In the genomic region with DNA sequence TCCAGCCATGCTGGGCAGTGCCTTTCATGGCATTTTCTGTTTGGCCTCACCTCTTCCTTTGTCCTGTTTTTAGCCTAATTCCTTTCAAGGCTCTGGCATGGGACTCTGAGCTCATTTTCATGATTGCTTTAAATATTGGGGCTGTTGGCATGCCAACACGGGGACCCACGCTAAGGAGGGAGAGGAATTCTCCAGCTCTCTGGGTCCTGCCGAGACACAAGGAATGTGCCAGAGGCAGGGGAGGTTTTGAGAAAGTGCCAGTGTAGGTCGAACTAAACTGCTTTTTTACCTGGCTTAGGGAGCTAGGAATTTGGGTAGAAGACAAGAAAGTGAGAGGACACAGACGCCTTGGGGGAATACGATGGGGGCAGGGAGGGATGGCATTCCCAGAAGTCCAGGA, we compare ENCODE assay signal across 25 cellular contexts. TPM values are rescaled to one million over a fixed set of nuclear protein-coding genes. Genes with fewer than 3 reads are reported as not detected.
DNase-seq lines count a peak whose midpoint lies in the region; ATAC-seq and TF ChIP-seq lines count a peak whose summit lies in the region.
"Had no signal": no experiment of that assay in that cellular context is flagged by ENCODE, and none has a peak within 500 bp of the region (broad histone marks: within the 10 kb centered on the region; RNA-seq: fewer than 3 reads in every experiment).

No MANE protein-coding gene starts in this region.

- H3K36me3 ChIP-seq in right atrium auricular region = no peaks in the 10 kb centered on the region
- H3K36me3 ChIP-seq in aorta (ENCODE audit: control insufficient read depth in 1 of 2, insufficient read depth in 2 of 2, low read length in 1 of 2) = no peaks in the 10 kb centered on the region
- H3K36me3 ChIP-seq: colonic mucosa, neural progenitor cell had no signal

- H3K4me1 ChIP-seq in right atrium auricular region = peaks cover 0 to 41% of the 10 kb centered on the region in 2 donors
- peaks cover 0 to 8% of the 10 kb centered on the region in 2 donors for H3K4me1 ChIP-seq in aorta (ENCODE audit: control insufficient read depth in 1 of 2, insufficient read depth in 2 of 2, low read length in 2 of 2)
- H3K4me1 ChIP-seq: colonic mucosa had no signal

- H3K9me3 Mint-ChIP-seq in nephron (no peaks in the 10 kb centered on the region), CD14-positive monocyte (peaks cover 0 to 1% (median 0%) of the 10 kb centered on the region in 7 donors)
- H3K9me3 Mint-ChIP-seq: activated T-cell treated with anti-CD3 and anti-CD28 coated beads, Interleukin-2, amount 50 U/mL, for 24 hours; effector memory CD8-positive, alpha-beta T cell; immature natural killer cell; neural progenitor cell; T-helper 2 cell treated with Interferon-gamma antibody and Interleukin-4, amounts not matched to agents 5 μg/mL and 100 μg/mL, for 36 hours had no signal

- ATAC-seq in left cardiac atrium = no peak
- ATAC-seq in aorta (ENCODE audit: low FRiP score) = peak; percentile 64
- ATAC-seq: CD8-positive, alpha-beta T cell; effector memory CD8-positive, alpha-beta T cell; GM23338; stimulated activated naive CD8-positive, alpha-beta T cell treated with anti-CD3 and anti-CD28 coated beads, Interleukin-15, Interleukin-2, amounts not matched to agents 100 U/mL and 50 U/mL, for 24 hours had no signal

- no peak overlapping the region for H3K4me3 ChIP-seq in right atrium auricular region
- H3K4me3 ChIP-seq in coronary artery = no peak overlapping the region
- no peak overlapping the region for H3K4me3 ChIP-seq in aorta (ENCODE audit: low read length in 2 of 2)
- H3K4me3 ChIP-seq: colonic mucosa, GM23338, neural progenitor cell had no signal

- H3K27me3 Mint-ChIP-seq in nephron (ENCODE audit: low read depth) (no peaks in the 10 kb centered on the region), CD14-positive monocyte (ENCODE audit: low read depth in 3 of 3) (peaks cover 2 to 6% (median 2%) of the 10 kb centered on the region in 3 donors)

- TF ChIP-seq CTCF in right atrium auricular region (IDR thresholded peaks at IDR 0.05) (no peak), coronary artery (IDR thresholded peaks at IDR 0.05) (no peak), nephron (IDR thresholded peaks at IDR 0.05; ENCODE audit: unreplicated experiment in 3 of 3) (no peak), CD14-positive monocyte (IDR thresholded peaks at IDR 0.05) (no peak)

- no peaks in the 10 kb centered on the region for H3K27me3 ChIP-seq in right atrium auricular region
- H3K27me3 ChIP-seq in aorta (ENCODE audit: control insufficient read depth in 1 of 2, insufficient read depth in 2 of 2, low read length in 1 of 2) = no peaks in the 10 kb centered on the region
- H3K27me3 ChIP-seq: colonic mucosa, foreskin keratinocyte, neural progenitor cell had no signal

- DNase-seq in right atrium auricular region (ENCODE audit: low spot score) (no peak), left cardiac atrium (no peak), coronary artery (ENCODE audit: low spot score) (no peak), aorta (no peak), CD14-positive monocyte (ENCODE audit: low spot score) (no peak), pons (ENCODE audit: low spot score) (no peak)
- no peak for DNase-seq in stimulated activated CD4-positive, alpha-beta T cell treated with anti-CD3 and anti-CD28 coated beads, Interleukin-4, amount 100 ng/mL, for 4 hours
- DNase-seq: activated CD4-positive, alpha-beta T cell treated with anti-CD3 and anti-CD28 coated beads for 48 hours; activated T-cell treated with anti-CD3 and anti-CD28 coated beads, Interleukin-2, amount 50 U/mL, for 24 hours; CD8-positive, alpha-beta T cell; colonic mucosa; effector memory CD8-positive, alpha-beta T cell; foreskin keratinocyte; hippocampal formation; immature natural killer cell; KG1; NCI-H1417 treated with DMSO at 0.1 percent for 48 hours; NCI-H2081; NCI-H345; RPMI8226; stimulated activated naive CD8-positive, alpha-beta T cell treated with anti-CD3 and anti-CD28 coated beads, Interleukin-15, Interleukin-2, amounts not matched to agents 100 U/mL and 50 U/mL, for 24 hours had no signal

- H3K4me1 Mint-ChIP-seq in nephron = peaks cover 62% of the 10 kb centered on the region
- H3K4me1 Mint-ChIP-seq in CD14-positive monocyte = peaks cover 14% of the 10 kb centered on the region

- intact Hi-C loops in left cardiac atrium (cut with DNase I) (no loop called here), aorta (cut with DNase I) (no loop called here), CD14-positive monocyte (cut with micrococcal nuclease) (no loop called here)

- H3K9me3 ChIP-seq in right atrium auricular region (no peaks in the 10 kb centered on the region), aorta (ENCODE audit: control insufficient read depth, low read length) (no peaks in the 10 kb centered on the region)
- H3K9me3 ChIP-seq: colonic mucosa had no signal

- H3K4me3 Mint-ChIP-seq in nephron (no peak overlapping the region), CD14-positive monocyte (no peak overlapping the region)
- H3K4me3 Mint-ChIP-seq: activated T-cell treated with anti-CD3 and anti-CD28 coated beads, Interleukin-2, amount 50 U/mL, for 24 hours; CD8-positive, alpha-beta T cell; effector memory CD8-positive, alpha-beta T cell; GM23338; immature natural killer cell; neural progenitor cell; T-helper 2 cell treated with Interferon-gamma antibody and Interleukin-4, amounts not matched to agents 5 μg/mL and 100 μg/mL, for 36 hours had no signal

- H3K36me3 Mint-ChIP-seq in nephron (ENCODE audit: low read depth) = no peaks in the 10 kb centered on the region
- H3K36me3 Mint-ChIP-seq in CD14-positive monocyte = no peaks in the 10 kb centered on the region
- H3K36me3 Mint-ChIP-seq: CD8-positive, alpha-beta T cell; neural progenitor cell had no signal

- H3K27ac Mint-ChIP-seq in nephron = peak overlapping the region; percentile 25 to 94 (median 27)
- peak overlapping the region in 1 of 7 donors; percentile 31 for H3K27ac Mint-ChIP-seq in CD14-positive monocyte
- H3K27ac Mint-ChIP-seq: activated T-cell treated with anti-CD3 and anti-CD28 coated beads, Interleukin-2, amount 50 U/mL, for 24 hours; CD8-positive, alpha-beta T cell; effector memory CD8-positive, alpha-beta T cell; GM23338; T-helper 2 cell treated with Interferon-gamma antibody and Interleukin-4, amounts not matched to agents 5 μg/mL and 100 μg/mL, for 36 hours had no signal

- H3K27ac ChIP-seq in right atrium auricular region = peak overlapping the region; percentile 63 to 91
- peak overlapping the region; percentile 60 to 76 for H3K27ac ChIP-seq in coronary artery
- peak overlapping the region; percentile 19 to 96 for H3K27ac ChIP-seq in aorta (ENCODE audit: low read depth in 1 of 2, low read length in 2 of 2)
- H3K27ac ChIP-seq: colonic mucosa, foreskin keratinocyte, neural progenitor cell had no signal

- 6 to 10% methylated on average over 6 of the region's 6 CpGs for WGBS in aorta, 2 donors

RNA-seq across cellular contexts. Expression of a gene that starts 42.3 kb away (rescaled TPM):
- 1,000 to 10,000 TPM in 1 of 2 donors, 100 to 1,000 TPM in 1; 425 to 1,004 TPM for total RNA-seq in right atrium auricular region
- 1,000 to 10,000 TPM; 1,877 to 1,963 TPM for total RNA-seq in left cardiac atrium
- 1,000 to 10,000 TPM; 1,684 to 1,766 TPM for total RNA-seq in aorta
- polyA plus RNA-seq in aorta = 1,000 to 10,000 TPM; 4,723 to 6,118 TPM
- 1,000 to 10,000 TPM; 1,504 to 1,597 TPM for polyA plus RNA-seq in CD14-positive monocyte
